Comparison of ENCODE assay signal across 3 cellular contexts in the genomic region with DNA sequence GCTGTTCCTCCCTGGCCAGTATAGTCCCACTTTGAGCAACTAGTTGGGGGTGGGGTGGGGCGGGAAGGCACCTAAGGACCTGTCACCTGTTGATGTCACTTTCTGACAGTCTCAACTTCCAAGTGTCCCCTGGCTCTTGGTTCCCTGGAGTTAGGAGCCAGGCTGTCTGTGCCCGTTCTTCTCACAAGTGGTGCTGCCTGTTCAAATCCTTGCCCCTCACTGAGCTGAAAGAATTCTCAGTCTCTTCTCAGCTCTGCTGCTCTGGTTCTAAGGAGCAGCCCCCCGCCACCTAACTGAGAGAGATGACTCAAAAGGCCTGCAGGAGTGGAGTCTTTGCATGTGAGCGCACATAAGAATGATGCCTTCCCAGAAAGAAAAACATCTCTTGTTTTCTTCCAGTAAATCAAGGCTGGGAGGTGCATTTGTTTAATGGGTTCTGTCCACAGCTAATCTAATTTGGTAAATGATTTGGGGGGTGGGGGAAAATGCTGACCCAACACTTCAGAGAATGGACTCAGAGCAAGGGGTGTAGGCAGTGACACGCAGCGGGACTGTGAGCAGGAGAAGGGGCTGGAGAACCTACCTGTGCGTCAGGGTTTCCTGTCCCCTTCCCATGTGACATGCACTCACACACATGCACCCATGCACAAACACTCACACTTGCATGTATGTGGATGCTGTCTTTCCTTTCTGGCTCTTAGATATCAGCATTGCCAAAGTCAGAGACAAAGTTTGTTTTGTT.
A peak's percentile ranks its signal among the peaks of the same experiment; 100 is the strongest.
TF ChIP-seq lines count a peak whose summit lies in the region.

No MANE protein-coding gene starts in this region.

TF ChIP-seq in A549, 52 proteins besides CTCF, POLR2A, EP300 and RAD21:
- TF ChIP-seq CBX2 (IDR thresholded peaks at IDR 0.05; ENCODE audit: borderline replicate concordance, low read depth) (no peak), MAFK (IDR thresholded peaks at IDR 0.05; ENCODE audit: partially characterized antibody) (peak; percentile 43)

TF ChIP-seq in HEK293, 187 proteins besides CTCF, POLR2A, EP300 and RAD21:
- TF ChIP-seq SCRT2 (tag by site-specific recombination; IDR thresholded peaks at IDR 0.05): 0 out of 2 replicates have a peak, but pooled peaks have one; percentile 22
- TF ChIP-seq, protein P1, sequence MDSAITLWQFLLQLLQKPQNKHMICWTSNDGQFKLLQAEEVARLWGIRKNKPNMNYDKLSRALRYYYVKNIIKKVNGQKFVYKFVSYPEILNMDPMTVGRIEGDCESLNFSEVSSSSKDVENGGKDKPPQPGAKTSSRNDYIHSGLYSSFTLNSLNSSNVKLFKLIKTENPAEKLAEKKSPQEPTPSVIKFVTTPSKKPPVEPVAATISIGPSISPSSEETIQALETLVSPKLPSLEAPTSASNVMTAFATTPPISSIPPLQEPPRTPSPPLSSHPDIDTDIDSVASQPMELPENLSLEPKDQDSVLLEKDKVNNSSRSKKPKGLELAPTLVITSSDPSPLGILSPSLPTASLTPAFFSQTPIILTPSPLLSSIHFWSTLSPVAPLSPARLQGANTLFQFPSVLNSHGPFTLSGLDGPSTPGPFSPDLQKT (IDR thresholded peaks at IDR 0.05; ENCODE audit: borderline replicate concordance, low read depth, low read length): no peak

TF ChIP-seq in H1, 55 proteins besides CTCF, POLR2A, EP300 and RAD21:
- TF ChIP-seq GTF2F1 (IDR thresholded peaks at IDR 0.05; ENCODE audit: borderline replicate concordance, low read depth, low read length) (no peak), CHD2 (IDR thresholded peaks at IDR 0.05; ENCODE audit: low read length) (no peak), YY1 (IDR thresholded peaks at IDR 0.05; ENCODE audit: low read depth, low read length) (no peak), KDM5A (IDR thresholded peaks at IDR 0.05; ENCODE audit: low read length) (no peak), SIN3A (conservative IDR thresholded peaks at IDR 0.05 in 1 of 2, IDR thresholded peaks at IDR 0.05 in 1 of 2; ENCODE audit: low read depth in 1 of 2, low read length in 2 of 2) (no peak), SP4 (IDR thresholded peaks at IDR 0.05; ENCODE audit: low read length) (no peak), RXRA (IDR thresholded peaks at IDR 0.05; ENCODE audit: insufficient read depth, low read depth, low read length) (no peak), CHD1 (IDR thresholded peaks at IDR 0.05; ENCODE audit: low read depth, low read length) (no peak), TBP (IDR thresholded peaks at IDR 0.05; ENCODE audit: low read depth, low read length) (no peak)
